1 cellular context compared by ENCODE assay signal in genomic region chr17:21434976-21435375, GRCh38. TPM values are rescaled to one million over a fixed set of nuclear protein-coding genes. Genes with fewer than 3 reads are reported as not detected.
"Had no signal": no experiment of that assay in that cellular context is flagged by ENCODE, and none has a peak within 500 bp of the region (broad histone marks: within the 10 kb centered on the region; RNA-seq: fewer than 3 reads in every experiment).

No MANE protein-coding gene starts in this region.

RNA-seq across cellular contexts. Expression of gene KCNJ12, which starts 58.8 kb away (rescaled TPM):
- total RNA-seq: MCF 10A had no signal
